ENCODE assay signal across 1 cellular context in genomic region chr17:50697663-50698272, GRCh38.
A peak's percentile ranks its signal among the peaks of the same experiment; 100 is the strongest.
TF ChIP-seq lines count a peak whose summit lies in the region.

No MANE protein-coding gene starts in this region.

TF ChIP-seq in A549, 52 proteins besides CTCF, POLR2A, EP300 and RAD21 (continued from another document):
- TF ChIP-seq, protein P1, sequence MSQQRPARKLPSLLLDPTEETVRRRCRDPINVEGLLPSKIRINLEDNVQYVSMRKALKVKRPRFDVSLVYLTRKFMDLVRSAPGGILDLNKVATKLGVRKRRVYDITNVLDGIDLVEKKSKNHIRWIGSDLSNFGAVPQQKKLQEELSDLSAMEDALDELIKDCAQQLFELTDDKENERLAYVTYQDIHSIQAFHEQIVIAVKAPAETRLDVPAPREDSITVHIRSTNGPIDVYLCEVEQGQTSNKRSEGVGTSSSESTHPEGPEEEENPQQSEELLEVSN (IDR thresholded peaks at IDR 0.05; ENCODE audit: borderline replicate concordance, low read depth) = no peak
- no peak for TF ChIP-seq TP53 (CRISPR knock-in tag; IDR thresholded peaks at IDR 0.05)
- TF ChIP-seq, protein P2, sequence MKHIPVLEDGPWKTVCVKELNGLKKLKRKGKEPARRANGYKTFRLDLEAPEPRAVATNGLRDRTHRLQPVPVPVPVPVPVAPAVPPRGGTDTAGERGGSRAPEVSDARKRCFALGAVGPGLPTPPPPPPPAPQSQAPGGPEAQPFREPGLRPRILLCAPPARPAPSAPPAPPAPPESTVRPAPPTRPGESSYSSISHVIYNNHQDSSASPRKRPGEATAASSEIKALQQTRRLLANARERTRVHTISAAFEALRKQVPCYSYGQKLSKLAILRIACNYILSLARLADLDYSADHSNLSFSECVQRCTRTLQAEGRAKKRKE (CRISPR knock-in tag; IDR thresholded peaks at IDR 0.05; ENCODE audit: low read depth) = no peak
- TF ChIP-seq RNF2 (IDR thresholded peaks at IDR 0.05; ENCODE audit: borderline replicate concordance, low read depth) = no peak
- TF ChIP-seq SMC3 (IDR thresholded peaks at IDR 0.05) = peak; percentile 64
- no peak for TF ChIP-seq CBX8 (IDR thresholded peaks at IDR 0.05)
- peak in 1 of 2 experiments; percentile 29; a peak in 1 of 5 replicates for TF ChIP-seq JUN (IDR thresholded peaks at IDR 0.05)
